ENCODE assay signal across 16 cellular contexts in the genomic region with DNA sequence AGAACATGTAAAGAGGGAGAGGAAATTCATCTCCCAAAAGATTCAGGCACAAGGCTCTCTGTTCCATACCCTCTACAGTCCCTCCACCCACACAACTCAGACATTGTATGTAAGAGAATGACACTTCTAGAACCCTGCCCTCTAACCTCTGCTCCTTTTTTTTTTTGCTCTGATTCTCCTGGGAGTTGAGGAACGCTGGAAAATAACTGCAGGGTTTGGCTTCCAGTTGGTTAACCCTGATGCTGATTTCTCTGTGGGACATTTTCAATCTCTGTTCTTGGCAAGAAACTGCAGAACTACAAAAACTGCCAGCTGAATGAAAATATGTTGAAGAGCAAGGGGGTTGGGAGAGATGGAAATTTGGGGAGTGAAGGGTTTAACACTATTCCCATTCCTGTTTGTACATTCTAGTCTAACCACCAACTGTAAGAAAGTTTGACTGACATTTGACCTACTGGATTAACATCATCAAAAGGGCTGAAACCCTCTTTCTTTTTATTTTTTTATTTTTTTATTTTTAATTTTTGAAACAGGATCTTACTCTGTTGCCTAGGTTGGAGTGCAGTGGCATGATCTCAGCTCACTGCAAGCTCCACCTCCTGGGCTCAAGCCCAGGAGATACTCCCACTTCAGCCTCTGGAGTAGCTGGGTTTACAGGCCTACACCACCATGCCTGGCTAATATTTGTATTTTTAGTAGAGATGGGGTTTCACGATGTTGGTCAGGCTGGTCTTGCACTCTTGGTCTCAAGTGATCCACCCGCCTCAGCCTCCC. TPM values are rescaled to one million over a fixed set of nuclear protein-coding genes. Genes with fewer than 3 reads are reported as not detected.
DNase-seq lines count a peak whose midpoint lies in the region; FAIRE-seq and TF ChIP-seq lines count a peak whose summit lies in the region.
"Had no signal": no experiment of that assay in that cellular context is flagged by ENCODE, and none has a peak within 500 bp of the region (broad histone marks: within the 10 kb centered on the region; RNA-seq: fewer than 3 reads in every experiment).

No MANE protein-coding gene starts in this region.

- peaks cover 5% of the 10 kb centered on the region for H3K9me3 Mint-ChIP-seq in osteocyte (ENCODE audit: unreplicated experiment)
- H3K9me3 Mint-ChIP-seq: T-helper 1 cell treated with Interleukin-12 subunit alpha and Interleukin-12 subunit beta and Interleukin-4 antibody, amounts not matched to agents 30 μg/mL and 1 μg/mL, for 36 hours had no signal

- H3K4me1 Mint-ChIP-seq in osteocyte (ENCODE audit: unreplicated experiment), result peaks cover 35% of the 10 kb centered on the region

- TF ChIP-seq POLR2A in GM12891 (IDR thresholded peaks at IDR 0.05; ENCODE audit: low read depth, low read length), result no peak

- TF ChIP-seq CTCF in AG10803 (conservative IDR thresholded peaks at IDR 0.05; ENCODE audit: low read length), result no peak
- TF ChIP-seq CTCF in ascending aorta (IDR thresholded peaks at IDR 0.05), result no peak
- TF ChIP-seq CTCF in left ventricle myocardium inferior (IDR thresholded peaks at IDR 0.05; ENCODE audit: borderline replicate concordance), result no peak
- TF ChIP-seq CTCF in osteocyte (IDR thresholded peaks at IDR 0.05), result no peak

- H3K27ac ChIP-seq in ascending aorta (peak overlapping the region; percentile 54 to 61), left ventricle myocardium inferior (replicated peaks) (peak overlapping the region; percentile 37)
- H3K27ac ChIP-seq: suprapubic skin had no signal

- H3K4me1 ChIP-seq in ascending aorta (peaks cover 3 to 23% of the 10 kb centered on the region in 2 donors), left ventricle myocardium inferior (peaks cover 19% of the 10 kb centered on the region)

- peak; percentile 50 for DNase-seq in AG10803 (ENCODE audit: low read depth)
- no peak for DNase-seq in ascending aorta (ENCODE audit: low spot score in 2 of 2)
- peak; percentile 29 for DNase-seq in left ventricle myocardium inferior
- no peak for DNase-seq in osteocyte (ENCODE audit: extremely low spot score, unreplicated experiment)
- DNase-seq in NCI-H187 (lab: John Stamatoyannopoulos, UW), result no peak
- DNase-seq in GM12891 (ENCODE audit: insufficient read length, low spot score), result no peak
- DNase-seq in ecto neural progenitor cell (ENCODE audit: low spot score), result no peak
- no peak for DNase-seq in NCI-H510A (lab: John Stamatoyannopoulos, UW)
- DNase-seq: activated CD4-positive, alpha-beta T cell treated with anti-CD3 and anti-CD28 coated beads for 4 hours; cortex of kidney; NCI-H1092 treated with DMSO at 0.1 percent for 48 hours; NCI-H510A treated with DMSO at 0.1 percent for 48 hours had no signal

- H3K36me3 Mint-ChIP-seq in osteocyte (ENCODE audit: unreplicated experiment), result no peaks in the 10 kb centered on the region

- H3K9me3 ChIP-seq in ascending aorta (no peaks in the 10 kb centered on the region), left ventricle myocardium inferior (replicated peaks) (no peaks in the 10 kb centered on the region)
- H3K9me3 ChIP-seq: suprapubic skin had no signal

- peak overlapping the region; percentile 83 for H3K27ac Mint-ChIP-seq in osteocyte (ENCODE audit: unreplicated experiment)
- H3K27ac Mint-ChIP-seq: nephron; T-helper 1 cell treated with Interleukin-12 subunit alpha and Interleukin-12 subunit beta and Interleukin-4 antibody, amounts not matched to agents 30 μg/mL and 1 μg/mL, for 36 hours had no signal

- intact Hi-C loops in ascending aorta (cut with DNase I), result no loop called here
- intact Hi-C loops in left ventricle myocardium inferior (cut with micrococcal nuclease), result no loop called here

- FAIRE-seq in GM12891 (lab: Jason Lieb, UNC), result no peak
- FAIRE-seq: frontal cortex had no signal

- H3K27me3 ChIP-seq in ascending aorta (no peaks in the 10 kb centered on the region), left ventricle myocardium inferior (ENCODE audit: low read depth) (no peaks in the 10 kb centered on the region)
- H3K27me3 ChIP-seq: suprapubic skin had no signal

- H3K36me3 ChIP-seq in ascending aorta, result no peaks in the 10 kb centered on the region
- no peaks in the 10 kb centered on the region for H3K36me3 ChIP-seq in left ventricle myocardium inferior
- H3K36me3 ChIP-seq: suprapubic skin had no signal

- H3K4me3 ChIP-seq in AG10803 (ENCODE audit: low read length) (no peak overlapping the region), ascending aorta (no peak overlapping the region), left ventricle myocardium inferior (no peak overlapping the region)
- H3K4me3 ChIP-seq: suprapubic skin had no signal

- no peak overlapping the region for H3K4me3 Mint-ChIP-seq in osteocyte (ENCODE audit: unreplicated experiment)
- H3K4me3 Mint-ChIP-seq: nephron; T-helper 1 cell treated with Interleukin-12 subunit alpha and Interleukin-12 subunit beta and Interleukin-4 antibody, amounts not matched to agents 30 μg/mL and 1 μg/mL, for 36 hours had no signal

- H3K27me3 Mint-ChIP-seq in osteocyte (ENCODE audit: unreplicated experiment), result no peaks in the 10 kb centered on the region

TF ChIP-seq in GM12891, 5 proteins besides CTCF, POLR2A, EP300 and RAD21:
- no peak for TF ChIP-seq TAF1 (IDR thresholded peaks at IDR 0.05; ENCODE audit: low read depth, low read length)
- TF ChIP-seq PAX5 (IDR thresholded peaks at IDR 0.05; ENCODE audit: insufficient read depth, low read length, severe bottlenecking), result no peak
- no peak for TF ChIP-seq POLR2AphosphoS5 (IDR thresholded peaks at IDR 0.05; ENCODE audit: low read depth, low read length)
- TF ChIP-seq SPI1 (IDR thresholded peaks at IDR 0.05; ENCODE audit: low read depth, low read length), result no peak
- no peak for TF ChIP-seq POU2F2 (IDR thresholded peaks at IDR 0.05; ENCODE audit: low read depth, low read length)

RNA-seq across cellular contexts. Expression of a gene that starts 14.5 kb away (rescaled TPM):
- 28.4 TPM for total RNA-seq in ascending aorta
- total RNA-seq in left ventricle myocardium inferior, result 36.6 TPM
- total RNA-seq in osteocyte, result 20.1 and 21.9 TPM in 2 replicates
- polyA plus RNA-seq in GM12891 (2012; ENCODE audit: low read depth, missing spikeins), result 0.08 TPM

Comparison
In these comparisons a context has a peak if more than half of its experiments do, and no peak if none do; other contexts are left out.
1. DNase-seq: peak in AG10803 (single experiment) and left ventricle myocardium inferior (single experiment); none in ascending aorta (0 of 2), osteocyte (single experiment), NCI-H187 (0 of 2), GM12891 (single experiment), ecto neural progenitor cell (single experiment) and NCI-H510A (single experiment).